In the genomic region with DNA sequence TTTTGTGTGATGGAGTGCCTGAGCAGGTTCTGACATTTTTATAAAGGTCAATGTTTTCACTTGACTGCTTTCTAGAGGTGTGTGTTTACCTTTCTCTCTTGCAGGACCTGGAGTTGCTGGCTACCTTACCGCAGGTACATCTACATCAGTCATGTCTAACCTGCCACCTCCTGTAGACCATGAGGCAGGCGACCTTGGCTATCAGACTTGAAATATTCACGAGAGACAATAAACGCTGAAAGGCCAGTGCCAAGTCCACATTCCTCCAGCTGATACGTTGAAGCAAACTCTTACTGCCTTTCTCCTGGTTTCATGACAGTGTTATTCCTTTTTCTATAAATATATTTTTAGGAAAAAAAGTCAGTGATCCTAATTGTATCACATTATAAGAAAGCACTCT, we compare ENCODE assay signal across 1 cellular context.
A peak's percentile ranks its signal among the peaks of the same experiment; 100 is the strongest.
TF ChIP-seq lines count a peak whose summit lies in the region.

No MANE protein-coding gene starts in this region.

TF ChIP-seq in HepG2, 621 proteins besides CTCF, POLR2A, EP300 and RAD21 (continues in another document):
- TF ChIP-seq RCOR2 (CRISPR knock-in tag; IDR thresholded peaks at IDR 0.05) (no peak), ZNF83 (CRISPR knock-in tag; IDR thresholded peaks at IDR 0.05; ENCODE audit: borderline replicate concordance) (no peak), BRCA1 (CRISPR knock-in tag; IDR thresholded peaks at IDR 0.05) (no peak), ZNF772 (CRISPR knock-in tag; IDR thresholded peaks at IDR 0.05) (no peak), SRSF1 (optimal IDR thresholded peaks at IDR 0.05; ENCODE audit: low read depth, low read length) (no peak), FOXC1 (CRISPR knock-in tag; IDR thresholded peaks at IDR 0.05; ENCODE audit: borderline replicate concordance) (no peak), ZNF20 (CRISPR knock-in tag; IDR thresholded peaks at IDR 0.05) (no peak), XBP1 (CRISPR knock-in tag; IDR thresholded peaks at IDR 0.05) (no peak), RARG (CRISPR knock-in tag; IDR thresholded peaks at IDR 0.05; ENCODE audit: low read depth) (no peak), ZNF121 (CRISPR knock-in tag; IDR thresholded peaks at IDR 0.05) (no peak), ZNF598 (CRISPR knock-in tag; IDR thresholded peaks at IDR 0.05; ENCODE audit: borderline replicate concordance) (no peak), HINFP (CRISPR knock-in tag; IDR thresholded peaks at IDR 0.05; ENCODE audit: low read depth) (no peak), ZMYM3 (CRISPR knock-in tag; IDR thresholded peaks at IDR 0.05) (no peak), BCL6 (CRISPR knock-in tag; IDR thresholded peaks at IDR 0.05) (peak; percentile 58), SALL1 (CRISPR knock-in tag; IDR thresholded peaks at IDR 0.05) (0 out of 2 replicates have a peak, but pooled peaks have one; percentile 19), TEAD2 (CRISPR knock-in tag; IDR thresholded peaks at IDR 0.05) (no peak), FOXP1 (IDR thresholded peaks at IDR 0.05) (no peak), FOXP1 (CRISPR knock-in tag; IDR thresholded peaks at IDR 0.05) (no peak), HNF4A (CRISPR knock-in tag; IDR thresholded peaks at IDR 0.05) (peak; percentile 39; the same call in 1 of the 2 replicates), TEAD3 (CRISPR knock-in tag; optimal IDR thresholded peaks at IDR 0.05; ENCODE audit: borderline replicate concordance) (peak; percentile 70), ZBTB42 (CRISPR knock-in tag; IDR thresholded peaks at IDR 0.05) (no peak), HNRNPL (IDR thresholded peaks at IDR 0.05; ENCODE audit: low read depth, low read length) (no peak), NAIF1 (CRISPR knock-in tag; IDR thresholded peaks at IDR 0.05; ENCODE audit: borderline replicate concordance) (no peak), KLF13 (CRISPR knock-in tag; IDR thresholded peaks at IDR 0.05) (no peak), POGK (CRISPR knock-in tag; conservative IDR thresholded peaks at IDR 0.05) (no peak), ZNF484 (CRISPR knock-in tag; IDR thresholded peaks at IDR 0.05; ENCODE audit: borderline replicate concordance, low read depth) (no peak), TBX2 (CRISPR knock-in tag; IDR thresholded peaks at IDR 0.05; ENCODE audit: borderline replicate concordance) (no peak), ZNF816 (CRISPR knock-in tag; IDR thresholded peaks at IDR 0.05; ENCODE audit: borderline replicate concordance) (no peak), GZF1 (CRISPR knock-in tag; IDR thresholded peaks at IDR 0.05) (no peak), KAT2B (IDR thresholded peaks at IDR 0.05; ENCODE audit: borderline replicate concordance, low read depth, low read length) (no peak), SMAD3 (CRISPR knock-in tag; IDR thresholded peaks at IDR 0.05) (no peak), KDM4B (CRISPR knock-in tag; IDR thresholded peaks at IDR 0.05) (no peak)
- TF ChIP-seq, protein P1, sequence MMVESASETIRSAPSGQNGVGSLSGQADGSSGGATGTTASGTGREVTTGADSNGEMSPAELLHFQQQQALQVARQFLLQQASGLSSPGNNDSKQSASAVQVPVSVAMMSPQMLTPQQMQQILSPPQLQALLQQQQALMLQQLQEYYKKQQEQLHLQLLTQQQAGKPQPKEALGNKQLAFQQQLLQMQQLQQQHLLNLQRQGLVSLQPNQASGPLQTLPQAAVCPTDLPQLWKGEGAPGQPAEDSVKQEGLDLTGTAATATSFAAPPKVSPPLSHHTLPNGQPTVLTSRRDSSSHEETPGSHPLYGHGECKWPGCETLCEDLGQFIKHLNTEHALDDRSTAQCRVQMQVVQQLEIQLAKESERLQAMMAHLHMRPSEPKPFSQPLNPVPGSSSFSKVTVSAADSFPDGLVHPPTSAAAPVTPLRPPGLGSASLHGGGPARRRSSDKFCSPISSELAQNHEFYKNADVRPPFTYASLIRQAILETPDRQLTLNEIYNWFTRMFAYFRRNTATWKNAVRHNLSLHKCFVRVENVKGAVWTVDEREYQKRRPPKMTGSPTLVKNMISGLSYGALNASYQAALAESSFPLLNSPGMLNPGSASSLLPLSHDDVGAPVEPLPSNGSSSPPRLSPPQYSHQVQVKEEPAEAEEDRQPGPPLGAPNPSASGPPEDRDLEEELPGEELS (CRISPR knock-in tag; IDR thresholded peaks at IDR 0.05): no peak
- TF ChIP-seq, protein P2, sequence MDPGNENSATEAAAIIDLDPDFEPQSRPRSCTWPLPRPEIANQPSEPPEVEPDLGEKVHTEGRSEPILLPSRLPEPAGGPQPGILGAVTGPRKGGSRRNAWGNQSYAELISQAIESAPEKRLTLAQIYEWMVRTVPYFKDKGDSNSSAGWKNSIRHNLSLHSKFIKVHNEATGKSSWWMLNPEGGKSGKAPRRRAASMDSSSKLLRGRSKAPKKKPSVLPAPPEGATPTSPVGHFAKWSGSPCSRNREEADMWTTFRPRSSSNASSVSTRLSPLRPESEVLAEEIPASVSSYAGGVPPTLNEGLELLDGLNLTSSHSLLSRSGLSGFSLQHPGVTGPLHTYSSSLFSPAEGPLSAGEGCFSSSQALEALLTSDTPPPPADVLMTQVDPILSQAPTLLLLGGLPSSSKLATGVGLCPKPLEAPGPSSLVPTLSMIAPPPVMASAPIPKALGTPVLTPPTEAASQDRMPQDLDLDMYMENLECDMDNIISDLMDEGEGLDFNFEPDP (CRISPR knock-in tag; conservative IDR thresholded peaks at IDR 0.05): no peak
- TF ChIP-seq, protein P3, sequence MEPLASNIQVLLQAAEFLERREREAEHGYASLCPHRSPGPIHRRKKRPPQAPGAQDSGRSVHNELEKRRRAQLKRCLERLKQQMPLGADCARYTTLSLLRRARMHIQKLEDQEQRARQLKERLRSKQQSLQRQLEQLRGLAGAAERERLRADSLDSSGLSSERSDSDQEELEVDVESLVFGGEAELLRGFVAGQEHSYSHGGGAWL (CRISPR knock-in tag; IDR thresholded peaks at IDR 0.05): no peak
- TF ChIP-seq, protein P4, sequence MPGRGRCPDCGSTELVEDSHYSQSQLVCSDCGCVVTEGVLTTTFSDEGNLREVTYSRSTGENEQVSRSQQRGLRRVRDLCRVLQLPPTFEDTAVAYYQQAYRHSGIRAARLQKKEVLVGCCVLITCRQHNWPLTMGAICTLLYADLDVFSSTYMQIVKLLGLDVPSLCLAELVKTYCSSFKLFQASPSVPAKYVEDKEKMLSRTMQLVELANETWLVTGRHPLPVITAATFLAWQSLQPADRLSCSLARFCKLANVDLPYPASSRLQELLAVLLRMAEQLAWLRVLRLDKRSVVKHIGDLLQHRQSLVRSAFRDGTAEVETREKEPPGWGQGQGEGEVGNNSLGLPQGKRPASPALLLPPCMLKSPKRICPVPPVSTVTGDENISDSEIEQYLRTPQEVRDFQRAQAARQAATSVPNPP (CRISPR knock-in tag; IDR thresholded peaks at IDR 0.05): no peak
- TF ChIP-seq, protein P5, sequence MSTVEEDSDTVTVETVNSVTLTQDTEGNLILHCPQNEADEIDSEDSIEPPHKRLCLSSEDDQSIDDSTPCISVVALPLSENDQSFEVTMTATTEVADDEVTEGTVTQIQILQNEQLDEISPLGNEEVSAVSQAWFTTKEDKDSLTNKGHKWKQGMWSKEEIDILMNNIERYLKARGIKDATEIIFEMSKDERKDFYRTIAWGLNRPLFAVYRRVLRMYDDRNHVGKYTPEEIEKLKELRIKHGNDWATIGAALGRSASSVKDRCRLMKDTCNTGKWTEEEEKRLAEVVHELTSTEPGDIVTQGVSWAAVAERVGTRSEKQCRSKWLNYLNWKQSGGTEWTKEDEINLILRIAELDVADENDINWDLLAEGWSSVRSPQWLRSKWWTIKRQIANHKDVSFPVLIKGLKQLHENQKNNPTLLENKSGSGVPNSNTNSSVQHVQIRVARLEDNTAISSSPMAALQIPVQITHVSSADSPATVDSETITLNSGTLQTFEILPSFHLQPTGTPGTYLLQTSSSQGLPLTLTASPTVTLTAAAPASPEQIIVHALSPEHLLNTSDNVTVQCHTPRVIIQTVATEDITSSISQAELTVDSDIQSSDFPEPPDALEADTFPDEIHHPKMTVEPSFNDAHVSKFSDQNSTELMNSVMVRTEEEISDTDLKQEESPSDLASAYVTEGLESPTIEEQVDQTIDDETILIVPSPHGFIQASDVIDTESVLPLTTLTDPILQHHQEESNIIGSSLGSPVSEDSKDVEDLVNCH (CRISPR knock-in tag; IDR thresholded peaks at IDR 0.05): no peak
- TF ChIP-seq, protein P6, sequence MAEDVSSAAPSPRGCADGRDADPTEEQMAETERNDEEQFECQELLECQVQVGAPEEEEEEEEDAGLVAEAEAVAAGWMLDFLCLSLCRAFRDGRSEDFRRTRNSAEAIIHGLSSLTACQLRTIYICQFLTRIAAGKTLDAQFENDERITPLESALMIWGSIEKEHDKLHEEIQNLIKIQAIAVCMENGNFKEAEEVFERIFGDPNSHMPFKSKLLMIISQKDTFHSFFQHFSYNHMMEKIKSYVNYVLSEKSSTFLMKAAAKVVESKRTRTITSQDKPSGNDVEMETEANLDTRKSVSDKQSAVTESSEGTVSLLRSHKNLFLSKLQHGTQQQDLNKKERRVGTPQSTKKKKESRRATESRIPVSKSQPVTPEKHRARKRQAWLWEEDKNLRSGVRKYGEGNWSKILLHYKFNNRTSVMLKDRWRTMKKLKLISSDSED (CRISPR knock-in tag; IDR thresholded peaks at IDR 0.05): no peak
- TF ChIP-seq, protein P7, sequence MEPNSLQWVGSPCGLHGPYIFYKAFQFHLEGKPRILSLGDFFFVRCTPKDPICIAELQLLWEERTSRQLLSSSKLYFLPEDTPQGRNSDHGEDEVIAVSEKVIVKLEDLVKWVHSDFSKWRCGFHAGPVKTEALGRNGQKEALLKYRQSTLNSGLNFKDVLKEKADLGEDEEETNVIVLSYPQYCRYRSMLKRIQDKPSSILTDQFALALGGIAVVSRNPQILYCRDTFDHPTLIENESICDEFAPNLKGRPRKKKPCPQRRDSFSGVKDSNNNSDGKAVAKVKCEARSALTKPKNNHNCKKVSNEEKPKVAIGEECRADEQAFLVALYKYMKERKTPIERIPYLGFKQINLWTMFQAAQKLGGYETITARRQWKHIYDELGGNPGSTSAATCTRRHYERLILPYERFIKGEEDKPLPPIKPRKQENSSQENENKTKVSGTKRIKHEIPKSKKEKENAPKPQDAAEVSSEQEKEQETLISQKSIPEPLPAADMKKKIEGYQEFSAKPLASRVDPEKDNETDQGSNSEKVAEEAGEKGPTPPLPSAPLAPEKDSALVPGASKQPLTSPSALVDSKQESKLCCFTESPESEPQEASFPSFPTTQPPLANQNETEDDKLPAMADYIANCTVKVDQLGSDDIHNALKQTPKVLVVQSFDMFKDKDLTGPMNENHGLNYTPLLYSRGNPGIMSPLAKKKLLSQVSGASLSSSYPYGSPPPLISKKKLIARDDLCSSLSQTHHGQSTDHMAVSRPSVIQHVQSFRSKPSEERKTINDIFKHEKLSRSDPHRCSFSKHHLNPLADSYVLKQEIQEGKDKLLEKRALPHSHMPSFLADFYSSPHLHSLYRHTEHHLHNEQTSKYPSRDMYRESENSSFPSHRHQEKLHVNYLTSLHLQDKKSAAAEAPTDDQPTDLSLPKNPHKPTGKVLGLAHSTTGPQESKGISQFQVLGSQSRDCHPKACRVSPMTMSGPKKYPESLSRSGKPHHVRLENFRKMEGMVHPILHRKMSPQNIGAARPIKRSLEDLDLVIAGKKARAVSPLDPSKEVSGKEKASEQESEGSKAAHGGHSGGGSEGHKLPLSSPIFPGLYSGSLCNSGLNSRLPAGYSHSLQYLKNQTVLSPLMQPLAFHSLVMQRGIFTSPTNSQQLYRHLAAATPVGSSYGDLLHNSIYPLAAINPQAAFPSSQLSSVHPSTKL (CRISPR knock-in tag; IDR thresholded peaks at IDR 0.05): peak; percentile 49; the same call in 1 of the 2 replicates
- TF ChIP-seq, protein P8, sequence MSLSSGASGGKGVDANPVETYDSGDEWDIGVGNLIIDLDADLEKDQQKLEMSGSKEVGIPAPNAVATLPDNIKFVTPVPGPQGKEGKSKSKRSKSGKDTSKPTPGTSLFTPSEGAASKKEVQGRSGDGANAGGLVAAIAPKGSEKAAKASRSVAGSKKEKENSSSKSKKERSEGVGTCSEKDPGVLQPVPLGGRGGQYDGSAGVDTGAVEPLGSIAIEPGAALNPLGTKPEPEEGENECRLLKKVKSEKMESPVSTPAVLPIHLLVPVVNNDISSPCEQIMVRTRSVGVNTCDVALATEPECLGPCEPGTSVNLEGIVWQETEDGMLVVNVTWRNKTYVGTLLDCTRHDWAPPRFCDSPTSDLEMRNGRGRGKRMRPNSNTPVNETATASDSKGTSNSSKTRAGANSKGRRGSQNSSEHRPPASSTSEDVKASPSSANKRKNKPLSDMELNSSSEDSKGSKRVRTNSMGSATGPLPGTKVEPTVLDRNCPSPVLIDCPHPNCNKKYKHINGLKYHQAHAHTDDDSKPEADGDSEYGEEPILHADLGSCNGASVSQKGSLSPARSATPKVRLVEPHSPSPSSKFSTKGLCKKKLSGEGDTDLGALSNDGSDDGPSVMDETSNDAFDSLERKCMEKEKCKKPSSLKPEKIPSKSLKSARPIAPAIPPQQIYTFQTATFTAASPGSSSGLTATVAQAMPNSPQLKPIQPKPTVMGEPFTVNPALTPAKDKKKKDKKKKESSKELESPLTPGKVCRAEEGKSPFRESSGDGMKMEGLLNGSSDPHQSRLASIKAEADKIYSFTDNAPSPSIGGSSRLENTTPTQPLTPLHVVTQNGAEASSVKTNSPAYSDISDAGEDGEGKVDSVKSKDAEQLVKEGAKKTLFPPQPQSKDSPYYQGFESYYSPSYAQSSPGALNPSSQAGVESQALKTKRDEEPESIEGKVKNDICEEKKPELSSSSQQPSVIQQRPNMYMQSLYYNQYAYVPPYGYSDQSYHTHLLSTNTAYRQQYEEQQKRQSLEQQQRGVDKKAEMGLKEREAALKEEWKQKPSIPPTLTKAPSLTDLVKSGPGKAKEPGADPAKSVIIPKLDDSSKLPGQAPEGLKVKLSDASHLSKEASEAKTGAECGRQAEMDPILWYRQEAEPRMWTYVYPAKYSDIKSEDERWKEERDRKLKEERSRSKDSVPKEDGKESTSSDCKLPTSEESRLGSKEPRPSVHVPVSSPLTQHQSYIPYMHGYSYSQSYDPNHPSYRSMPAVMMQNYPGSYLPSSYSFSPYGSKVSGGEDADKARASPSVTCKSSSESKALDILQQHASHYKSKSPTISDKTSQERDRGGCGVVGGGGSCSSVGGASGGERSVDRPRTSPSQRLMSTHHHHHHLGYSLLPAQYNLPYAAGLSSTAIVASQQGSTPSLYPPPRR (CRISPR knock-in tag; IDR thresholded peaks at IDR 0.05; ENCODE audit: borderline replicate concordance): no peak
